1 cellular context compared by ENCODE assay signal in the genomic region with DNA sequence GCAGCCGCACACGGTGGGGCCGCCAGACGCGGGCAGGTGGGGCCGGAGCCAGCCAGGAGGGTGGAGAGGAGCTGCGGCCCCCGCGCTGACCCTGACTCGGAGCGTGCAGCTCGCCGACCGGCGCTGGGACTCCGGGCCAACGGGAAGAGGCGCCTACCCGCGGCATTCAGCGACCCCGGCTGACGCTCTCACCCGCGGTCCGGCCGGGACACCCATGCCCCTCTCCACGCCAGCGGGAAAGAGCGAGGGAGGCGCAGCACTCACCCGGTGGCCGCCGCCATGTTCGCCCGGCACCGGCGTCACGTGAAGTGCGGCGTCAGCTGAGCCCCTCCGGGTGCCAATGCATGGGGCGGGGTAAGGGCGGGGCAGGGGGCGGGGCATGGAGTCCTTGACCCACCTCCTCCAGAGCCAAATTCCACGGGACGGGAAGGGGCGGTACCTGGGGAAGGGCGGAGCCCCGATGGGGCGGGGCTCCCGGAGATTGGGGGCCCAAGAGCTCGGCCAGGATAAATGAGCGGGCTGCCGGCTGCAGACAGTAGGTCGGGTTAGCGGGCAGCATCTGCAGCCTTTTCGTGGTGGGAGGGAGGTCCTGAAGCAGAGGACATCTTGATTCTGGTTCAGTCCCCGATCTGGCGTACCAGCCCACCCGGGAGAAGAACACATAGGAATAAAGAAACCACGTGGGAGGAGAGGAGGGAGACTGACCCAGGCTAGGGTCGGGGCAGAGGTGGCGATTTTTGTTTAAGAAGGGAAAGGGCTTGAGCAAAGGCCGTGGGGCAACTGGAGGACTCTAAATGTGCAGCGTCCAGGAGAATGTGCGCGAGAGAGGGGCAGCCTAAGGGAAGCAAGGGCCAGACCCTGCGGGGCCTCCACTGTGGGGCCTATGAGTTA.
A peak's percentile ranks its signal among the peaks of the same experiment; 100 is the strongest.
TF ChIP-seq lines count a peak whose summit lies in the region.

A gene (minus strand): TSS at position 312 of the 891 bp plus-strand sequence. CDS start 31 bp downstream, at position 281.

TF ChIP-seq in HepG2, 621 proteins besides CTCF, POLR2A, EP300 and RAD21 (continued from another document and continues in another):
- TF ChIP-seq, protein P1, sequence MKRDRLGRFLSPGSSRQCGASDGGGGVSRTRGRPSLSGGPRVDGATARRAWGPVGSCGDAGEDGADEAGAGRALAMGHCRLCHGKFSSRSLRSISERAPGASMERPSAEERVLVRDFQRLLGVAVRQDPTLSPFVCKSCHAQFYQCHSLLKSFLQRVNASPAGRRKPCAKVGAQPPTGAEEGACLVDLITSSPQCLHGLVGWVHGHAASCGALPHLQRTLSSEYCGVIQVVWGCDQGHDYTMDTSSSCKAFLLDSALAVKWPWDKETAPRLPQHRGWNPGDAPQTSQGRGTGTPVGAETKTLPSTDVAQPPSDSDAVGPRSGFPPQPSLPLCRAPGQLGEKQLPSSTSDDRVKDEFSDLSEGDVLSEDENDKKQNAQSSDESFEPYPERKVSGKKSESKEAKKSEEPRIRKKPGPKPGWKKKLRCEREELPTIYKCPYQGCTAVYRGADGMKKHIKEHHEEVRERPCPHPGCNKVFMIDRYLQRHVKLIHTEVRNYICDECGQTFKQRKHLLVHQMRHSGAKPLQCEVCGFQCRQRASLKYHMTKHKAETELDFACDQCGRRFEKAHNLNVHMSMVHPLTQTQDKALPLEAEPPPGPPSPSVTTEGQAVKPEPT (CRISPR knock-in tag; IDR thresholded peaks at IDR 0.05; ENCODE audit: low read depth): 0 out of 2 replicates have a peak, but pooled peaks have one; percentile 37
- TF ChIP-seq, protein P2, sequence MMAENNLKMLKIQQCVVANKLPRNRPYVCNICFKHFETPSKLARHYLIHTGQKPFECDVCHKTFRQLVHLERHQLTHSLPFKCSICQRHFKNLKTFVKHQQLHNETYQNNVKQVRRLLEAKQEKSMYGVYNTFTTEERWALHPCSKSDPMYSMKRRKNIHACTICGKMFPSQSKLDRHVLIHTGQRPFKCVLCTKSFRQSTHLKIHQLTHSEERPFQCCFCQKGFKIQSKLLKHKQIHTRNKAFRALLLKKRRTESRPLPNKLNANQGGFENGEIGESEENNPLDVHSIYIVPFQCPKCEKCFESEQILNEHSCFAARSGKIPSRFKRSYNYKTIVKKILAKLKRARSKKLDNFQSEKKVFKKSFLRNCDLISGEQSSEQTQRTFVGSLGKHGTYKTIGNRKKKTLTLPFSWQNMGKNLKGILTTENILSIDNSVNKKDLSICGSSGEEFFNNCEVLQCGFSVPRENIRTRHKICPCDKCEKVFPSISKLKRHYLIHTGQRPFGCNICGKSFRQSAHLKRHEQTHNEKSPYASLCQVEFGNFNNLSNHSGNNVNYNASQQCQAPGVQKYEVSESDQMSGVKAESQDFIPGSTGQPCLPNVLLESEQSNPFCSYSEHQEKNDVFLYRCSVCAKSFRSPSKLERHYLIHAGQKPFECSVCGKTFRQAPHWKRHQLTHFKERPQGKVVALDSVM (CRISPR knock-in tag; IDR thresholded peaks at IDR 0.05): no peak
- peak; percentile 61; the same call in 1 of the 2 replicates for TF ChIP-seq SRY (CRISPR knock-in tag; IDR thresholded peaks at IDR 0.05)
- no peak for TF ChIP-seq ZNF598 (CRISPR knock-in tag; IDR thresholded peaks at IDR 0.05; ENCODE audit: borderline replicate concordance)
- TF ChIP-seq NAIF1 (CRISPR knock-in tag; IDR thresholded peaks at IDR 0.05; ENCODE audit: borderline replicate concordance): no peak
- TF ChIP-seq, protein P3, sequence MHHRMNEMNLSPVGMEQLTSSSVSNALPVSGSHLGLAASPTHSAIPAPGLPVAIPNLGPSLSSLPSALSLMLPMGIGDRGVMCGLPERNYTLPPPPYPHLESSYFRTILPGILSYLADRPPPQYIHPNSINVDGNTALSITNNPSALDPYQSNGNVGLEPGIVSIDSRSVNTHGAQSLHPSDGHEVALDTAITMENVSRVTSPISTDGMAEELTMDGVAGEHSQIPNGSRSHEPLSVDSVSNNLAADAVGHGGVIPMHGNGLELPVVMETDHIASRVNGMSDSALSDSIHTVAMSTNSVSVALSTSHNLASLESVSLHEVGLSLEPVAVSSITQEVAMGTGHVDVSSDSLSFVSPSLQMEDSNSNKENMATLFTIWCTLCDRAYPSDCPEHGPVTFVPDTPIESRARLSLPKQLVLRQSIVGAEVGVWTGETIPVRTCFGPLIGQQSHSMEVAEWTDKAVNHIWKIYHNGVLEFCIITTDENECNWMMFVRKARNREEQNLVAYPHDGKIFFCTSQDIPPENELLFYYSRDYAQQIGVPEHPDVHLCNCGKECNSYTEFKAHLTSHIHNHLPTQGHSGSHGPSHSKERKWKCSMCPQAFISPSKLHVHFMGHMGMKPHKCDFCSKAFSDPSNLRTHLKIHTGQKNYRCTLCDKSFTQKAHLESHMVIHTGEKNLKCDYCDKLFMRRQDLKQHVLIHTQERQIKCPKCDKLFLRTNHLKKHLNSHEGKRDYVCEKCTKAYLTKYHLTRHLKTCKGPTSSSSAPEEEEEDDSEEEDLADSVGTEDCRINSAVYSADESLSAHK (CRISPR knock-in tag; IDR thresholded peaks at IDR 0.05; ENCODE audit: borderline replicate concordance): no peak
- peak; percentile 12; the same call in 1 of the 2 replicates for TF ChIP-seq MYC (CRISPR knock-in tag; IDR thresholded peaks at IDR 0.05; ENCODE audit: borderline replicate concordance)
- no peak for TF ChIP-seq ZBTB38 (CRISPR knock-in tag; IDR thresholded peaks at IDR 0.05)
- 0 out of 2 replicates have a peak, but pooled peaks have one; percentile 44 for TF ChIP-seq CBX5 (CRISPR knock-in tag; IDR thresholded peaks at IDR 0.05; ENCODE audit: borderline replicate concordance)
- no peak for TF ChIP-seq ZSCAN20 (CRISPR knock-in tag; IDR thresholded peaks at IDR 0.05; ENCODE audit: borderline replicate concordance)
- TF ChIP-seq, protein P4, sequence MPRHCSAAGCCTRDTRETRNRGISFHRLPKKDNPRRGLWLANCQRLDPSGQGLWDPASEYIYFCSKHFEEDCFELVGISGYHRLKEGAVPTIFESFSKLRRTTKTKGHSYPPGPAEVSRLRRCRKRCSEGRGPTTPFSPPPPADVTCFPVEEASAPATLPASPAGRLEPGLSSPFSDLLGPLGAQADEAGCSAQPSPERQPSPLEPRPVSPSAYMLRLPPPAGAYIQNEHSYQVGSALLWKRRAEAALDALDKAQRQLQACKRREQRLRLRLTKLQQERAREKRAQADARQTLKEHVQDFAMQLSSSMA (CRISPR knock-in tag; IDR thresholded peaks at IDR 0.05): no peak
- peak; percentile 86 for TF ChIP-seq ZNF563 (CRISPR knock-in tag; IDR thresholded peaks at IDR 0.05)
- TF ChIP-seq PRPF4 (IDR thresholded peaks at IDR 0.05; ENCODE audit: low read depth, low read length, poor library complexity, severe bottlenecking): no peak
- no peak for TF ChIP-seq BRCA1 (CRISPR knock-in tag; IDR thresholded peaks at IDR 0.05)
- no peak for TF ChIP-seq NFIB (CRISPR knock-in tag; IDR thresholded peaks at IDR 0.05; ENCODE audit: borderline replicate concordance)
- no peak for TF ChIP-seq FOXM1 (CRISPR knock-in tag; IDR thresholded peaks at IDR 0.05)
- TF ChIP-seq GZF1 (CRISPR knock-in tag; IDR thresholded peaks at IDR 0.05): no peak
- TF ChIP-seq, protein P5, sequence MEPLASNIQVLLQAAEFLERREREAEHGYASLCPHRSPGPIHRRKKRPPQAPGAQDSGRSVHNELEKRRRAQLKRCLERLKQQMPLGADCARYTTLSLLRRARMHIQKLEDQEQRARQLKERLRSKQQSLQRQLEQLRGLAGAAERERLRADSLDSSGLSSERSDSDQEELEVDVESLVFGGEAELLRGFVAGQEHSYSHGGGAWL (CRISPR knock-in tag; IDR thresholded peaks at IDR 0.05): peak; percentile 40; the same call in 1 of the 2 replicates
- no peak for TF ChIP-seq ZNF274 (CRISPR knock-in tag; IDR thresholded peaks at IDR 0.05)
- TF ChIP-seq, protein P6, sequence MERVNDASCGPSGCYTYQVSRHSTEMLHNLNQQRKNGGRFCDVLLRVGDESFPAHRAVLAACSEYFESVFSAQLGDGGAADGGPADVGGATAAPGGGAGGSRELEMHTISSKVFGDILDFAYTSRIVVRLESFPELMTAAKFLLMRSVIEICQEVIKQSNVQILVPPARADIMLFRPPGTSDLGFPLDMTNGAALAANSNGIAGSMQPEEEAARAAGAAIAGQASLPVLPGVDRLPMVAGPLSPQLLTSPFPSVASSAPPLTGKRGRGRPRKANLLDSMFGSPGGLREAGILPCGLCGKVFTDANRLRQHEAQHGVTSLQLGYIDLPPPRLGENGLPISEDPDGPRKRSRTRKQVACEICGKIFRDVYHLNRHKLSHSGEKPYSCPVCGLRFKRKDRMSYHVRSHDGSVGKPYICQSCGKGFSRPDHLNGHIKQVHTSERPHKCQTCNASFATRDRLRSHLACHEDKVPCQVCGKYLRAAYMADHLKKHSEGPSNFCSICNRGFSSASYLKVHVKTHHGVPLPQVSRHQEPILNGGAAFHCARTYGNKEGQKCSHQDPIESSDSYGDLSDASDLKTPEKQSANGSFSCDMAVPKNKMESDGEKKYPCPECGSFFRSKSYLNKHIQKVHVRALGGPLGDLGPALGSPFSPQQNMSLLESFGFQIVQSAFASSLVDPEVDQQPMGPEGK (CRISPR knock-in tag; IDR thresholded peaks at IDR 0.05): peak; percentile 68; the same call in 1 of the 2 replicates
- no peak for TF ChIP-seq ZNF841 (CRISPR knock-in tag; IDR thresholded peaks at IDR 0.05; ENCODE audit: borderline replicate concordance)
- TF ChIP-seq, protein P7, sequence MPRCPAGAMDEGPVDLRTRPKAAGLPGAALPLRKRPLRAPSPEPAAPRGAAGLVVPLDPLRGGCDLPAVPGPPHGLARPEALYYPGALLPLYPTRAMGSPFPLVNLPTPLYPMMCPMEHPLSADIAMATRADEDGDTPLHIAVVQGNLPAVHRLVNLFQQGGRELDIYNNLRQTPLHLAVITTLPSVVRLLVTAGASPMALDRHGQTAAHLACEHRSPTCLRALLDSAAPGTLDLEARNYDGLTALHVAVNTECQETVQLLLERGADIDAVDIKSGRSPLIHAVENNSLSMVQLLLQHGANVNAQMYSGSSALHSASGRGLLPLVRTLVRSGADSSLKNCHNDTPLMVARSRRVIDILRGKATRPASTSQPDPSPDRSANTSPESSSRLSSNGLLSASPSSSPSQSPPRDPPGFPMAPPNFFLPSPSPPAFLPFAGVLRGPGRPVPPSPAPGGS (CRISPR knock-in tag; IDR thresholded peaks at IDR 0.05): peak; percentile 56
- TF ChIP-seq, protein P8, sequence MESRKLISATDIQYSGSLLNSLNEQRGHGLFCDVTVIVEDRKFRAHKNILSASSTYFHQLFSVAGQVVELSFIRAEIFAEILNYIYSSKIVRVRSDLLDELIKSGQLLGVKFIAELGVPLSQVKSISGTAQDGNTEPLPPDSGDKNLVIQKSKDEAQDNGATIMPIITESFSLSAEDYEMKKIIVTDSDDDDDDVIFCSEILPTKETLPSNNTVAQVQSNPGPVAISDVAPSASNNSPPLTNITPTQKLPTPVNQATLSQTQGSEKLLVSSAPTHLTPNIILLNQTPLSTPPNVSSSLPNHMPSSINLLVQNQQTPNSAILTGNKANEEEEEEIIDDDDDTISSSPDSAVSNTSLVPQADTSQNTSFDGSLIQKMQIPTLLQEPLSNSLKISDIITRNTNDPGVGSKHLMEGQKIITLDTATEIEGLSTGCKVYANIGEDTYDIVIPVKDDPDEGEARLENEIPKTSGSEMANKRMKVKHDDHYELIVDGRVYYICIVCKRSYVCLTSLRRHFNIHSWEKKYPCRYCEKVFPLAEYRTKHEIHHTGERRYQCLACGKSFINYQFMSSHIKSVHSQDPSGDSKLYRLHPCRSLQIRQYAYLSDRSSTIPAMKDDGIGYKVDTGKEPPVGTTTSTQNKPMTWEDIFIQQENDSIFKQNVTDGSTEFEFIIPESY (CRISPR knock-in tag; IDR thresholded peaks at IDR 0.05): no peak
- TF ChIP-seq PLRG1 (conservative IDR thresholded peaks at IDR 0.05): no peak
- TF ChIP-seq, protein P9, sequence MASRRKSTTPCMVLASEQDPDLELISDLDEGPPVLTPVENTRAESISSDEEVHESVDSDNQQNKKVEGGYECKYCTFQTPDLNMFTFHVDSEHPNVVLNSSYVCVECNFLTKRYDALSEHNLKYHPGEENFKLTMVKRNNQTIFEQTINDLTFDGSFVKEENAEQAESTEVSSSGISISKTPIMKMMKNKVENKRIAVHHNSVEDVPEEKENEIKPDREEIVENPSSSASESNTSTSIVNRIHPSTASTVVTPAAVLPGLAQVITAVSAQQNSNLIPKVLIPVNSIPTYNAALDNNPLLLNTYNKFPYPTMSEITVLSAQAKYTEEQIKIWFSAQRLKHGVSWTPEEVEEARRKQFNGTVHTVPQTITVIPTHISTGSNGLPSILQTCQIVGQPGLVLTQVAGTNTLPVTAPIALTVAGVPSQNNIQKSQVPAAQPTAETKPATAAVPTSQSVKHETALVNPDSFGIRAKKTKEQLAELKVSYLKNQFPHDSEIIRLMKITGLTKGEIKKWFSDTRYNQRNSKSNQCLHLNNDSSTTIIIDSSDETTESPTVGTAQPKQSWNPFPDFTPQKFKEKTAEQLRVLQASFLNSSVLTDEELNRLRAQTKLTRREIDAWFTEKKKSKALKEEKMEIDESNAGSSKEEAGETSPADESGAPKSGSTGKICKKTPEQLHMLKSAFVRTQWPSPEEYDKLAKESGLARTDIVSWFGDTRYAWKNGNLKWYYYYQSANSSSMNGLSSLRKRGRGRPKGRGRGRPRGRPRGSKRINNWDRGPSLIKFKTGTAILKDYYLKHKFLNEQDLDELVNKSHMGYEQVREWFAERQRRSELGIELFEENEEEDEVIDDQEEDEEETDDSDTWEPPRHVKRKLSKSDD (CRISPR knock-in tag; IDR thresholded peaks at IDR 0.05; ENCODE audit: low read depth): 0 out of 2 replicates have a peak, but pooled peaks have one; percentile 12
- TF ChIP-seq ZNF780A (CRISPR knock-in tag; IDR thresholded peaks at IDR 0.05): no peak; the same call in 1 of the 2 replicates
- TF ChIP-seq RBM39 (IDR thresholded peaks at IDR 0.05; ENCODE audit: low read depth, low read length, poor library complexity, severe bottlenecking): peak; percentile 67
- peak; percentile 79 for TF ChIP-seq POLR2G (IDR thresholded peaks at IDR 0.05; ENCODE audit: low read depth, low read length)
- TF ChIP-seq ELF4 (CRISPR knock-in tag; IDR thresholded peaks at IDR 0.05; ENCODE audit: borderline replicate concordance): no peak
- TF ChIP-seq NONO (IDR thresholded peaks at IDR 0.05): no peak
- peak; percentile 64; the same call in 1 of the 2 replicates for TF ChIP-seq NONO (CRISPR knock-in tag; conservative IDR thresholded peaks at IDR 0.05)
- TF ChIP-seq, protein P10, sequence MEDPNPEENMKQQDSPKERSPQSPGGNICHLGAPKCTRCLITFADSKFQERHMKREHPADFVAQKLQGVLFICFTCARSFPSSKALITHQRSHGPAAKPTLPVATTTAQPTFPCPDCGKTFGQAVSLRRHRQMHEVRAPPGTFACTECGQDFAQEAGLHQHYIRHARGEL (CRISPR knock-in tag; IDR thresholded peaks at IDR 0.05): no peak
- no peak for TF ChIP-seq IKZF4 (CRISPR knock-in tag; IDR thresholded peaks at IDR 0.05; ENCODE audit: borderline replicate concordance, low read depth, not compliant biosample characterization)
- no peak for TF ChIP-seq ZBTB42 (CRISPR knock-in tag; IDR thresholded peaks at IDR 0.05)
- 0 out of 2 replicates have a peak, but pooled peaks have one; percentile 27 for TF ChIP-seq SNAPC2 (CRISPR knock-in tag; IDR thresholded peaks at IDR 0.05)
- TF ChIP-seq ZFP1 (CRISPR knock-in tag; IDR thresholded peaks at IDR 0.05): no peak
- TF ChIP-seq HMGA1 (CRISPR knock-in tag; conservative IDR thresholded peaks at IDR 0.05): no peak
- no peak for TF ChIP-seq ZNF749 (CRISPR knock-in tag; IDR thresholded peaks at IDR 0.05; ENCODE audit: borderline replicate concordance)
- peak; percentile 57; the same call in 1 of the 2 replicates for TF ChIP-seq KDM2A (CRISPR knock-in tag; IDR thresholded peaks at IDR 0.05; ENCODE audit: borderline replicate concordance, low read depth)
- TF ChIP-seq ZFP62 (CRISPR knock-in tag; IDR thresholded peaks at IDR 0.05): no peak
- TF ChIP-seq ZNF75D (CRISPR knock-in tag; IDR thresholded peaks at IDR 0.05; ENCODE audit: borderline replicate concordance): no peak
- no peak for TF ChIP-seq CHD4 (IDR thresholded peaks at IDR 0.05; ENCODE audit: borderline replicate concordance, low read length)
- no peak for TF ChIP-seq DPF2 (CRISPR knock-in tag; IDR thresholded peaks at IDR 0.05; ENCODE audit: borderline replicate concordance, low read depth)
- TF ChIP-seq ZNF44 (CRISPR knock-in tag; IDR thresholded peaks at IDR 0.05): no peak
- no peak for TF ChIP-seq ZNF446 (CRISPR knock-in tag; IDR thresholded peaks at IDR 0.05)
